In genomic region chr2:232781765-232782164, GRCh38 we compare ENCODE assay signal across 9 cellular contexts. TPM values are rescaled to one million over a fixed set of nuclear protein-coding genes. Genes with fewer than 3 reads are reported as not detected.
DNase-seq lines count a peak whose midpoint lies in the region; ATAC-seq and TF ChIP-seq lines count a peak whose summit lies in the region.
"Had no signal": no experiment of that assay in that cellular context is flagged by ENCODE, and none has a peak within 500 bp of the region (broad histone marks: within the 10 kb centered on the region; RNA-seq: fewer than 3 reads in every experiment).

No MANE protein-coding gene starts in this region.

- H3K4me1 Mint-ChIP-seq in immature natural killer cell: peaks cover 0 to 5% of the 10 kb centered on the region in 2 donors

- no peak overlapping the region for H3K4me3 ChIP-seq in mammary epithelial cell (replicated peaks in 1 of 3; ENCODE audit: insufficient read depth in 1 of 3, low read depth in 2 of 3, low read length in 3 of 3)

- H3K27me3 Mint-ChIP-seq in immature natural killer cell (ENCODE audit: low read depth in 3 of 3): peaks cover 0 to 3% (median 0%) of the 10 kb centered on the region in 3 donors

- dilution Hi-C loops in mammary epithelial cell (cut with HindIII; ENCODE audit: low sequenced_read_pairs): no loop called here

- H3K4me1 ChIP-seq in mammary epithelial cell (ENCODE audit: insufficient read depth, low read length): peaks cover 5% of the 10 kb centered on the region

- no TSS peak for BruUV-seq in mammary epithelial cell (replicated peaks; lab: Mats Ljungman, UMichigan)

- no peaks in the 10 kb centered on the region for H4K20me1 ChIP-seq in mammary epithelial cell (ENCODE audit: insufficient read depth, low read length)

- H3K36me3 ChIP-seq in mammary epithelial cell (ENCODE audit: insufficient read depth, low read length): peaks cover 1% of the 10 kb centered on the region

- H3K27ac ChIP-seq in mammary epithelial cell (ENCODE audit: insufficient read depth, low read depth, low read length): peak overlapping the region; percentile 25

- no peaks in the 10 kb centered on the region for H3K9me3 ChIP-seq in mammary epithelial cell (replicated peaks; ENCODE audit: insufficient read depth, low read length)

- TF ChIP-seq CTCF in GM10248 (IDR thresholded peaks at IDR 0.05; ENCODE audit: control extremely low read depth, extremely low read depth, low read depth, missing control alignments) (no peak), mammary epithelial cell (conservative IDR thresholded peaks at IDR 0.05 in 1 of 2, IDR thresholded peaks at IDR 0.05 in 1 of 2; ENCODE audit: extremely low read depth in 1 of 2, insufficient read depth in 1 of 2, low read depth in 1 of 2, low read length in 2 of 2) (no peak)

- H3K4me3 Mint-ChIP-seq in immature natural killer cell: no peak overlapping the region

- H3K9me3 Mint-ChIP-seq in immature natural killer cell: no peaks in the 10 kb centered on the region

- H3K36me3 Mint-ChIP-seq in immature natural killer cell: peaks cover 0 to 22% (median 12%) of the 10 kb centered on the region in 3 donors

- ATAC-seq in GM21528 (IDR thresholded peaks at IDR 0.05; ENCODE audit: low FRiP score, unreplicated experiment): peak; percentile 80

- CTCF ChIA-PET in GM10248 (lab: Yijun Ruan, JAX) (no interaction called here), mammary epithelial cell (lab: Charles Lee; ENCODE audit: low non-redundant PET) (no interaction called here)

- peak; percentile 60 for DNase-seq in GM10248 (ENCODE audit: extremely low spot score)
- peak; percentile 5 for DNase-seq in HuH-7 (ENCODE audit: low spot score)
- DNase-seq in mammary epithelial cell: peak; percentile 85
- DNase-seq in stimulated activated CD8-positive, alpha-beta memory T cell treated with anti-CD3 and anti-CD28 coated beads, Interleukin-4, amount 100 ng/mL, for 24 hours (ENCODE audit: low read depth): peak; percentile 1
- no peak for DNase-seq in SIG-M5 (lab: John Stamatoyannopoulos, UW)
- DNase-seq in NCI-H1417 treated with DMSO at 0.1 percent for 48 hours (lab: John Stamatoyannopoulos, UW): no peak
- DNase-seq in immature natural killer cell: no peak

- no peak overlapping the region for H3K4me2 ChIP-seq in mammary epithelial cell (ENCODE audit: insufficient read depth, low read depth, low read length)

- POLR2A ChIA-PET in GM10248 (lab: Yijun Ruan, JAX): no interaction called here

- H3K27ac Mint-ChIP-seq in immature natural killer cell: no peak overlapping the region

- H3K27me3 ChIP-seq in mammary epithelial cell (ENCODE audit: insufficient read depth, low read length): no peaks in the 10 kb centered on the region

- no peak overlapping the region for H2AFZ ChIP-seq in mammary epithelial cell (ENCODE audit: low read depth, low read length)

- in situ Hi-C loops in mammary epithelial cell (cut with MboI; ENCODE audit: low sequenced_read_pairs in 2 of 2): no loop called here

- intact Hi-C loops in mammary epithelial cell (cut with micrococcal nuclease): no loop called here

- no peak overlapping the region for H3K9ac ChIP-seq in mammary epithelial cell (ENCODE audit: insufficient read depth, low read length)

- H3K79me2 ChIP-seq in mammary epithelial cell (ENCODE audit: insufficient read depth, low read length): no peaks in the 10 kb centered on the region

RNA-seq across cellular contexts. Expression of gene KCNJ13, which starts 5.4 kb away (rescaled TPM):
- total RNA-seq in mammary epithelial cell: under 1 TPM in 1 of 2 donors, not detected in 1; under 0.01 TPM
- polyA plus RNA-seq in mammary epithelial cell (not detected), immature natural killer cell (under 1 TPM in 1 of 3 donors, not detected in 2; 0.56 TPM)
- not detected for polyA minus RNA-seq in mammary epithelial cell
- total RNA-seq: pulmonary artery endothelial cell had no signal

Comparison
In these comparisons a context has a peak if more than half of its experiments do, and no peak if none do; other contexts are left out.
1. DNase-seq: peak in GM10248 (single experiment), HuH-7 (single experiment), mammary epithelial cell (single experiment) and stimulated activated CD8-positive, alpha-beta memory T cell treated with anti-CD3 and anti-CD28 coated beads, Interleukin-4, amount 100 ng/mL, for 24 hours (single experiment); none in SIG-M5 (single experiment), NCI-H1417 treated with DMSO at 0.1 percent for 48 hours (single experiment) and immature natural killer cell (0 of 3).